In genomic region chr20:34343458-34344255, GRCh38 we compare ENCODE assay signal across 2 cellular contexts.
TF ChIP-seq lines count a peak whose summit lies in the region.

No MANE protein-coding gene starts in this region.

TF ChIP-seq in HepG2, 621 proteins besides CTCF, POLR2A, EP300 and RAD21 (continued from another document and continues in another):
- no peak for TF ChIP-seq DRAP1 (CRISPR knock-in tag; IDR thresholded peaks at IDR 0.05)
- no peak for TF ChIP-seq SMAD9 (CRISPR knock-in tag; IDR thresholded peaks at IDR 0.05)
- no peak for TF ChIP-seq RCOR2 (CRISPR knock-in tag; IDR thresholded peaks at IDR 0.05)
- no peak for TF ChIP-seq ETV6 (CRISPR knock-in tag; conservative IDR thresholded peaks at IDR 0.05)
- 0 out of 2 replicates have a peak, but pooled peaks have one; percentile 23 for TF ChIP-seq ATF7 (IDR thresholded peaks at IDR 0.05)
- no peak for TF ChIP-seq ATF7 (CRISPR knock-in tag; IDR thresholded peaks at IDR 0.05)
- TF ChIP-seq ZNF766 (CRISPR knock-in tag; IDR thresholded peaks at IDR 0.05; ENCODE audit: borderline replicate concordance), result 0 out of 2 replicates have a peak, but pooled peaks have one; percentile 39
- TF ChIP-seq CAMTA2 (CRISPR knock-in tag; IDR thresholded peaks at IDR 0.05; ENCODE audit: borderline replicate concordance), result no peak
- no peak for TF ChIP-seq NFIB (CRISPR knock-in tag; IDR thresholded peaks at IDR 0.05; ENCODE audit: borderline replicate concordance)
- TF ChIP-seq RAD51 (IDR thresholded peaks at IDR 0.05; ENCODE audit: borderline replicate concordance), result no peak
- TF ChIP-seq FOXA1 (IDR thresholded peaks at IDR 0.05), result peak; percentile 71; the same call in 1 of the 2 replicates
- TF ChIP-seq FOXA1 (CRISPR knock-in tag; IDR thresholded peaks at IDR 0.05), result no peak
- TF ChIP-seq CBX1 (IDR thresholded peaks at IDR 0.05; ENCODE audit: low read depth), result peak; percentile 37
- peak; percentile 60 for TF ChIP-seq ZEB1 (IDR thresholded peaks at IDR 0.05; ENCODE audit: insufficient replicate concordance, low read depth)
- peak; percentile 43; the same call in 1 of the 2 replicates for TF ChIP-seq HNF4A (CRISPR knock-in tag; IDR thresholded peaks at IDR 0.05)
- 0 out of 2 replicates have a peak, but pooled peaks have one; percentile 27 for TF ChIP-seq ZNF816 (CRISPR knock-in tag; IDR thresholded peaks at IDR 0.05; ENCODE audit: borderline replicate concordance)
- peak; percentile 86; the same call in 1 of the 2 replicates for TF ChIP-seq ZMYM2 (CRISPR knock-in tag; IDR thresholded peaks at IDR 0.05)
- no peak for TF ChIP-seq ZBTB42 (CRISPR knock-in tag; IDR thresholded peaks at IDR 0.05)
- TF ChIP-seq, protein P1, sequence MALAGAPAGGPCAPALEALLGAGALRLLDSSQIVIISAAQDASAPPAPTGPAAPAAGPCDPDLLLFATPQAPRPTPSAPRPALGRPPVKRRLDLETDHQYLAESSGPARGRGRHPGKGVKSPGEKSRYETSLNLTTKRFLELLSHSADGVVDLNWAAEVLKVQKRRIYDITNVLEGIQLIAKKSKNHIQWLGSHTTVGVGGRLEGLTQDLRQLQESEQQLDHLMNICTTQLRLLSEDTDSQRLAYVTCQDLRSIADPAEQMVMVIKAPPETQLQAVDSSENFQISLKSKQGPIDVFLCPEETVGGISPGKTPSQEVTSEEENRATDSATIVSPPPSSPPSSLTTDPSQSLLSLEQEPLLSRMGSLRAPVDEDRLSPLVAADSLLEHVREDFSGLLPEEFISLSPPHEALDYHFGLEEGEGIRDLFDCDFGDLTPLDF (CRISPR knock-in tag; IDR thresholded peaks at IDR 0.05), result no peak
- TF ChIP-seq GPBP1L1 (CRISPR knock-in tag; IDR thresholded peaks at IDR 0.05), result no peak
- TF ChIP-seq ZMYM3 (CRISPR knock-in tag; IDR thresholded peaks at IDR 0.05), result peak; percentile 90
- TF ChIP-seq, protein P2, sequence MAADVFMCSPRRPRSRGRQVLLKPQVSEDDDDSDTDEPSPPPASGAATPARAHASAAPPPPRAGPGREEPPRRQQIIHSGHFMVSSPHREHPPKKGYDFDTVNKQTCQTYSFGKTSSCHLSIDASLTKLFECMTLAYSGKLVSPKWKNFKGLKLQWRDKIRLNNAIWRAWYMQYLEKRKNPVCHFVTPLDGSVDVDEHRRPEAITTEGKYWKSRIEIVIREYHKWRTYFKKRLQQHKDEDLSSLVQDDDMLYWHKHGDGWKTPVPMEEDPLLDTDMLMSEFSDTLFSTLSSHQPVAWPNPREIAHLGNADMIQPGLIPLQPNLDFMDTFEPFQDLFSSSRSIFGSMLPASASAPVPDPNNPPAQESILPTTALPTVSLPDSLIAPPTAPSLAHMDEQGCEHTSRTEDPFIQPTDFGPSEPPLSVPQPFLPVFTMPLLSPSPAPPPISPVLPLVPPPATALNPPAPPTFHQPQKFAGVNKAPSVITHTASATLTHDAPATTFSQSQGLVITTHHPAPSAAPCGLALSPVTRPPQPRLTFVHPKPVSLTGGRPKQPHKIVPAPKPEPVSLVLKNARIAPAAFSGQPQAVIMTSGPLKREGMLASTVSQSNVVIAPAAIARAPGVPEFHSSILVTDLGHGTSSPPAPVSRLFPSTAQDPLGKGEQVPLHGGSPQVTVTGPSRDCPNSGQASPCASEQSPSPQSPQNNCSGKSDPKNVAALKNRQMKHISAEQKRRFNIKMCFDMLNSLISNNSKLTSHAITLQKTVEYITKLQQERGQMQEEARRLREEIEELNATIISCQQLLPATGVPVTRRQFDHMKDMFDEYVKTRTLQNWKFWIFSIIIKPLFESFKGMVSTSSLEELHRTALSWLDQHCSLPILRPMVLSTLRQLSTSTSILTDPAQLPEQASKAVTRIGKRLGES (CRISPR knock-in tag; IDR thresholded peaks at IDR 0.05; ENCODE audit: borderline replicate concordance), result no peak
- no peak for TF ChIP-seq FOXP1 (IDR thresholded peaks at IDR 0.05)
- no peak for TF ChIP-seq FOXP1 (CRISPR knock-in tag; IDR thresholded peaks at IDR 0.05)
- TF ChIP-seq ZBTB46 (CRISPR knock-in tag; IDR thresholded peaks at IDR 0.05; ENCODE audit: borderline replicate concordance), result 0 out of 2 replicates have a peak, but pooled peaks have one; percentile 58

TF ChIP-seq in GM23338, 12 proteins besides CTCF, POLR2A, EP300 and RAD21 (continued from another document):
- TF ChIP-seq, protein P3, sequence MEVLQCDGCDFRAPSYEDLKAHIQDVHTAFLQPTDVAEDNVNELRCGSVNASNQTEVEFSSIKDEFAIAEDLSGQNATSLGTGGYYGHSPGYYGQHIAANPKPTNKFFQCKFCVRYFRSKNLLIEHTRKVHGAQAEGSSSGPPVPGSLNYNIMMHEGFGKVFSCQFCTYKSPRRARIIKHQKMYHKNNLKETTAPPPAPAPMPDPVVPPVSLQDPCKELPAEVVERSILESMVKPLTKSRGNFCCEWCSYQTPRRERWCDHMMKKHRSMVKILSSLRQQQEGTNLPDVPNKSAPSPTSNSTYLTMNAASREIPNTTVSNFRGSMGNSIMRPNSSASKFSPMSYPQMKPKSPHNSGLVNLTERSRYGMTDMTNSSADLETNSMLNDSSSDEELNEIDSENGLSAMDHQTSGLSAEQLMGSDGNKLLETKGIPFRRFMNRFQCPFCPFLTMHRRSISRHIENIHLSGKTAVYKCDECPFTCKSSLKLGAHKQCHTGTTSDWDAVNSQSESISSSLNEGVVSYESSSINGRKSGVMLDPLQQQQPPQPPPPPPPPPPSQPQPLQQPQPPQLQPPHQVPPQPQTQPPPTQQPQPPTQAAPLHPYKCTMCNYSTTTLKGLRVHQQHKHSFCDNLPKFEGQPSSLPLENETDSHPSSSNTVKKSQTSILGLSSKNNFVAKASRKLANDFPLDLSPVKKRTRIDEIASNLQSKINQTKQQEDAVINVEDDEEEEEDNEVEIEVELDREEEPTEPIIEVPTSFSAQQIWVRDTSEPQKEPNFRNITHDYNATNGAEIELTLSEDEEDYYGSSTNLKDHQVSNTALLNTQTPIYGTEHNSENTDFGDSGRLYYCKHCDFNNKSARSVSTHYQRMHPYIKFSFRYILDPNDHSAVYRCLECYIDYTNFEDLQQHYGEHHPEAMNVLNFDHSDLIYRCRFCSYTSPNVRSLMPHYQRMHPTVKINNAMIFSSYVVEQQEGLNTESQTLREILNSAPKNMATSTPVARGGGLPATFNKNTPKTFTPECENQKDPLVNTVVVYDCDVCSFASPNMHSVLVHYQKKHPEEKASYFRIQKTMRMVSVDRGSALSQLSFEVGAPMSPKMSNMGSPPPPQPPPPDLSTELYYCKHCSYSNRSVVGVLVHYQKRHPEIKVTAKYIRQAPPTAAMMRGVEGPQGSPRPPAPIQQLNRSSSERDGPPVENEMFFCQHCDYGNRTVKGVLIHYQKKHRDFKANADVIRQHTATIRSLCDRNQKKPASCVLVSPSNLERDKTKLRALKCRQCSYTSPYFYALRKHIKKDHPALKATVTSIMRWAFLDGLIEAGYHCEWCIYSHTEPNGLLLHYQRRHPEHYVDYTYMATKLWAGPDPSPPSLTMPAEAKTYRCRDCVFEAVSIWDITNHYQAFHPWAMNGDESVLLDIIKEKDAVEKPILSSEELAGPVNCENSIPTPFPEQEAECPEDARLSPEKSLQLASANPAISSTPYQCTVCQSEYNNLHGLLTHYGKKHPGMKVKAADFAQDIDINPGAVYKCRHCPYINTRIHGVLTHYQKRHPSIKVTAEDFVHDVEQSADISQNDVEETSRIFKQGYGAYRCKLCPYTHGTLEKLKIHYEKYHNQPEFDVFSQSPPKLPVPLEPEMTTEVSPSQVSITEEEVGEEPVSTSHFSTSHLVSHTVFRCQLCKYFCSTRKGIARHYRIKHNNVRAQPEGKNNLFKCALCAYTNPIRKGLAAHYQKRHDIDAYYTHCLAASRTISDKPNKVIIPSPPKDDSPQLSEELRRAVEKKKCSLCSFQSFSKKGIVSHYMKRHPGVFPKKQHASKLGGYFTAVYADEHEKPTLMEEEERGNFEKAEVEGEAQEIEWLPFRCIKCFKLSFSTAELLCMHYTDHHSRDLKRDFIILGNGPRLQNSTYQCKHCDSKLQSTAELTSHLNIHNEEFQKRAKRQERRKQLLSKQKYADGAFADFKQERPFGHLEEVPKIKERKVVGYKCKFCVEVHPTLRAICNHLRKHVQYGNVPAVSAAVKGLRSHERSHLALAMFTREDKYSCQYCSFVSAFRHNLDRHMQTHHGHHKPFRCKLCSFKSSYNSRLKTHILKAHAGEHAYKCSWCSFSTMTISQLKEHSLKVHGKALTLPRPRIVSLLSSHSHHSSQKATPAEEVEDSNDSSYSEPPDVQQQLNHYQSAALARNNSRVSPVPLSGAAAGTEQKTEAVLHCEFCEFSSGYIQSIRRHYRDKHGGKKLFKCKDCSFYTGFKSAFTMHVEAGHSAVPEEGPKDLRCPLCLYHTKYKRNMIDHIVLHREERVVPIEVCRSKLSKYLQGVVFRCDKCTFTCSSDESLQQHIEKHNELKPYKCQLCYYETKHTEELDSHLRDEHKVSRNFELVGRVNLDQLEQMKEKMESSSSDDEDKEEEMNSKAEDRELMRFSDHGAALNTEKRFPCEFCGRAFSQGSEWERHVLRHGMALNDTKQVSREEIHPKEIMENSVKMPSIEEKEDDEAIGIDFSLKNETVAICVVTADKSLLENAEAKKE (CRISPR knock-in tag; IDR thresholded peaks at IDR 0.05), result no peak
- TF ChIP-seq EZH2phosphoT487 (IDR thresholded peaks at IDR 0.05; ENCODE audit: unreplicated experiment), result no peak
